In genomic region chr17:21239680-21240374, GRCh38 we compare ENCODE assay signal across 1 cellular context.
A peak's percentile ranks its signal among the peaks of the same experiment; 100 is the strongest.
TF ChIP-seq lines count a peak whose summit lies in the region.

No MANE protein-coding gene starts in this region.

TF ChIP-seq in A549, 52 proteins besides CTCF, POLR2A, EP300 and RAD21 (continued from another document):
- TF ChIP-seq CEBPB (IDR thresholded peaks at IDR 0.05): peak in 1 of 2 experiments; percentile 66; a peak in 2 of 4 replicates
